Comparison of ENCODE assay signal across 36 cellular contexts in the genomic region with DNA sequence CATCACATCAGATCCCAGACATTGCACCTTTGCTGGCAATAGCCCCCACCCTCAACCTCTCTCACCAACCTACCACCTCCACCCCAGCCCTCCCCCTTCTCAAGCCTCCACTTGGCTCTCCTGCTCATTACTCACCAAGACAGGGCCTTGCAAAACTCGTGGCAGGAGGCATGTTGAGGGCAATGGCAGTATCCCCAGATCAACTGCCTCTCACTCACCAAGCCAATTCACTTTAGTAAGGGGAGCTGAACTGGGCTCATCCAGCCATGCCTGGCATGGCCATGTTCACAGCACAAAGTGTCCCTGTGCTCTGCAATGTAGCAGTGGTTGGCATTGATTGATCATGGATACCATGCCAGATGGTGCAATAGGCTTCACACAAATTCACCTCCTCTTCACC. TPM values are rescaled to one million over a fixed set of nuclear protein-coding genes. Genes with fewer than 3 reads are reported as not detected.
"Had no signal": no experiment of that assay in that cellular context is flagged by ENCODE, and none has a peak within 500 bp of the region (broad histone marks: within the 10 kb centered on the region; RNA-seq: fewer than 3 reads in every experiment).

No MANE protein-coding gene starts in this region.

- H3K4me1 Mint-ChIP-seq: memory B cell; mesothelial cell of epicardium; neural progenitor cell; stimulated activated effector memory CD8-positive, alpha-beta T cell treated with anti-CD3 and anti-CD28 coated beads, Interleukin-12 subunit alpha, Interleukin-12 subunit beta, amount 100 ng/mL, for 72 hours had no signal

- H3K9me3 ChIP-seq: colonic mucosa, heart right ventricle, lower lobe of right lung, mucosa of descending colon, prostate gland, sigmoid colon, stomach, thyroid gland had no signal

- H3K4me1 ChIP-seq: colonic mucosa, foreskin keratinocyte, heart right ventricle, lower lobe of right lung, neural progenitor cell, prostate gland, sigmoid colon, stomach, thyroid gland had no signal

- H3K4me3 Mint-ChIP-seq: dendritic cell treated with granulocyte-macrophage colony-stimulating factor and Interleukin-4, amounts not matched to agents 40 ng/mL and 50 ng/mL, for 4 days; endodermal cell; memory B cell; mesothelial cell of epicardium; naive thymus-derived CD4-positive, alpha-beta T cell; nephron; neural progenitor cell; stimulated activated effector memory CD8-positive, alpha-beta T cell treated with anti-CD3 and anti-CD28 coated beads, Interleukin-12 subunit alpha, Interleukin-12 subunit beta, amount 100 ng/mL, for 72 hours had no signal

- H3K36me3 ChIP-seq: colonic mucosa, heart right ventricle, lower lobe of right lung, neural progenitor cell, prostate gland, sigmoid colon, stomach, thyroid gland had no signal

- H3K4me3 ChIP-seq: colonic mucosa, heart right ventricle, lower lobe of right lung, mucosa of descending colon, neural progenitor cell, prostate gland, sigmoid colon, stomach, thyroid gland had no signal

- H2AFZ ChIP-seq: neural progenitor cell had no signal

- H3K9me3 Mint-ChIP-seq: endodermal cell; mesothelial cell of epicardium; nephron; stimulated activated effector memory CD8-positive, alpha-beta T cell treated with anti-CD3 and anti-CD28 coated beads, Interleukin-12 subunit alpha, Interleukin-12 subunit beta, amount 100 ng/mL, for 72 hours had no signal

- H3K9ac ChIP-seq: neural progenitor cell had no signal

- H3K27ac Mint-ChIP-seq: dendritic cell treated with granulocyte-macrophage colony-stimulating factor and Interleukin-4, amounts not matched to agents 40 ng/mL and 50 ng/mL, for 4 days; endodermal cell; memory B cell; mesothelial cell of epicardium; naive thymus-derived CD4-positive, alpha-beta T cell; nephron; neural progenitor cell; stimulated activated effector memory CD8-positive, alpha-beta T cell treated with anti-CD3 and anti-CD28 coated beads, Interleukin-12 subunit alpha, Interleukin-12 subunit beta, amount 100 ng/mL, for 72 hours had no signal

- H3K4me2 ChIP-seq: neural progenitor cell had no signal

- H3K27me3 ChIP-seq: colonic mucosa, foreskin keratinocyte, neural progenitor cell, sigmoid colon, thyroid gland had no signal

- ATAC-seq: esophagus mucosa; foreskin keratinocyte; heart right ventricle; left cardiac atrium; left ventricle myocardium superior; lower lobe of right lung; mucosa of descending colon; naive thymus-derived CD4-positive, alpha-beta T cell; right cardiac atrium; stimulated activated effector memory CD8-positive, alpha-beta T cell treated with anti-CD3 and anti-CD28 coated beads, Interleukin-12 subunit alpha, Interleukin-12 subunit beta, amount 100 ng/mL, for 72 hours had no signal

- H3K27ac ChIP-seq: colonic mucosa, epithelial cell of prostate, foreskin keratinocyte, heart right ventricle, lower lobe of right lung, neural progenitor cell, prostate gland, sigmoid colon, stomach, thyroid gland had no signal

- H3K36me3 Mint-ChIP-seq: memory B cell; mesothelial cell of epicardium; naive thymus-derived CD4-positive, alpha-beta T cell; neural progenitor cell; stimulated activated effector memory CD8-positive, alpha-beta T cell treated with anti-CD3 and anti-CD28 coated beads, Interleukin-12 subunit alpha, Interleukin-12 subunit beta, amount 100 ng/mL, for 72 hours had no signal

- DNase-seq: colonic mucosa; effector CD8-positive, alpha-beta T cell; endodermal cell; foreskin keratinocyte; glutamatergic neuron; heart right ventricle; hippocampal formation; left cardiac atrium; left ventricle myocardium superior; lower lobe of right lung; mucosa of descending colon; naive thymus-derived CD4-positive, alpha-beta T cell; right cardiac atrium; sigmoid colon; stimulated activated CD4-positive, alpha-beta T cell treated with anti-CD3 and anti-CD28 coated beads, Interleukin-4, amount 100 ng/mL, for 24 hours; stimulated activated naive CD4-positive, alpha-beta T cell treated with Interleukin-2 at 50 U/mL for 16 hours; stomach; thyroid gland; trophoblast cell had no signal

RNA-seq across cellular contexts. Expression of a gene that starts 46.3 kb away (rescaled TPM):
- total RNA-seq: chondrocyte; colonic mucosa; endodermal cell; esophagus mucosa; fibroblast of lung; foreskin keratinocyte; heart right ventricle; kidney epithelial cell; left cardiac atrium; left ventricle myocardium superior; lower lobe of right lung; mesothelial cell of epicardium; mucosa of descending colon; naive thymus-derived CD4-positive, alpha-beta T cell; osteoblast; right cardiac atrium; sigmoid colon; skeletal muscle tissue; stomach; subcutaneous adipose tissue; temporal lobe; thyroid gland; ureter had no signal
- polyA plus RNA-seq: fibroblast of lung; foreskin keratinocyte; heart right ventricle; naive thymus-derived CD4-positive, alpha-beta T cell; right cardiac atrium; stomach had no signal
